Comparison of ENCODE assay signal across 17 cellular contexts in genomic region chr15:52031542-52031941, GRCh38. TPM values are rescaled to one million over a fixed set of nuclear protein-coding genes. Genes with fewer than 3 reads are reported as not detected.
DNase-seq lines count a peak whose midpoint lies in the region; ATAC-seq and TF ChIP-seq lines count a peak whose summit lies in the region.
"Had no signal": no experiment of that assay in that cellular context is flagged by ENCODE, and none has a peak within 500 bp of the region (broad histone marks: within the 10 kb centered on the region; RNA-seq: fewer than 3 reads in every experiment).

No MANE protein-coding gene starts in this region.

- H3K9me2 ChIP-seq in hepatocyte (replicated peaks; ENCODE audit: insufficient read depth) = no peaks in the 10 kb centered on the region

- in situ Hi-C loops in transverse colon (cut with MboI; ENCODE audit: low pct_ligation_motif_present in 1 of 4, low pct_unique_long_range_greater_than_20kb in 1 of 4, low sequenced_read_pairs in 3 of 4) = loop anchor here in 1 of 4 donors (25.0 kb wide), 1 partner anchor 94 kb away; no protein-coding TSS in a partner anchor

- peaks cover 6% of the 10 kb centered on the region for H3K9me3 ChIP-seq in hepatocyte (ENCODE audit: low read depth)
- peaks cover 3 to 6% of the 10 kb centered on the region in 2 donors for H3K9me3 ChIP-seq in transverse colon

- TF ChIP-seq EP300 in transverse colon (IDR thresholded peaks at IDR 0.05; ENCODE audit: low read depth) = no peak

- H3K4me1 ChIP-seq in hepatocyte (ENCODE audit: insufficient read depth) = no peaks in the 10 kb centered on the region
- peaks cover 0 to 30% (median 2%) of the 10 kb centered on the region in 4 donors for H3K4me1 ChIP-seq in transverse colon

- no peak overlapping the region for H3K4me3 Mint-ChIP-seq in activated naive CD8-positive, alpha-beta T cell treated with anti-CD3 and anti-CD28 coated beads, Interleukin-2, amount 50 U/mL, for 24 hours
- H3K4me3 Mint-ChIP-seq in activated naive CD8-positive, alpha-beta T cell treated with anti-CD3 and anti-CD28 coated beads for 36 hours = no peak overlapping the region
- no peak overlapping the region for H3K4me3 Mint-ChIP-seq in WTC11
- H3K4me3 Mint-ChIP-seq: neural crest cell had no signal

- H3K27me3 ChIP-seq in hepatocyte = no peaks in the 10 kb centered on the region
- no peaks in the 10 kb centered on the region for H3K27me3 ChIP-seq in transverse colon

- H3K36me3 ChIP-seq in hepatocyte (replicated peaks; ENCODE audit: insufficient read depth, low read depth) (peaks cover 6% of the 10 kb centered on the region), transverse colon (peaks cover 0 to 18% (median 0%) of the 10 kb centered on the region in 4 donors)

- intact Hi-C loops in transverse colon (cut with DNase I; ENCODE audit: low total_unique reads) = no loop called here

- H3K9me3 Mint-ChIP-seq in activated naive CD8-positive, alpha-beta T cell treated with anti-CD3 and anti-CD28 coated beads, Interleukin-2, amount 50 U/mL, for 24 hours = peaks cover 15% of the 10 kb centered on the region
- peaks cover 6% of the 10 kb centered on the region for H3K9me3 Mint-ChIP-seq in activated naive CD8-positive, alpha-beta T cell treated with anti-CD3 and anti-CD28 coated beads for 36 hours
- H3K9me3 Mint-ChIP-seq in WTC11 = no peaks in the 10 kb centered on the region

- no peaks in the 10 kb centered on the region for H3K27me3 Mint-ChIP-seq in activated naive CD8-positive, alpha-beta T cell treated with anti-CD3 and anti-CD28 coated beads, Interleukin-2, amount 50 U/mL, for 24 hours
- no peaks in the 10 kb centered on the region for H3K27me3 Mint-ChIP-seq in activated naive CD8-positive, alpha-beta T cell treated with anti-CD3 and anti-CD28 coated beads for 36 hours
- no peaks in the 10 kb centered on the region for H3K27me3 Mint-ChIP-seq in WTC11 (ENCODE audit: low read depth)

- H3K79me2 ChIP-seq in hepatocyte = peaks cover 100% of the 10 kb centered on the region

- CTCF ChIA-PET in WTC11 (lab: Charles Lee) = no interaction called here

- no peak for TF ChIP-seq POLR2A in transverse colon (IDR thresholded peaks at IDR 0.05)

- no peak overlapping the region for H3K27ac Mint-ChIP-seq in activated naive CD8-positive, alpha-beta T cell treated with anti-CD3 and anti-CD28 coated beads, Interleukin-2, amount 50 U/mL, for 24 hours
- H3K27ac Mint-ChIP-seq in activated naive CD8-positive, alpha-beta T cell treated with anti-CD3 and anti-CD28 coated beads for 36 hours = no peak overlapping the region
- H3K27ac Mint-ChIP-seq in WTC11 = no peak overlapping the region

- peaks cover 26% of the 10 kb centered on the region for H3K4me1 Mint-ChIP-seq in activated naive CD8-positive, alpha-beta T cell treated with anti-CD3 and anti-CD28 coated beads, Interleukin-2, amount 50 U/mL, for 24 hours
- H3K4me1 Mint-ChIP-seq in activated naive CD8-positive, alpha-beta T cell treated with anti-CD3 and anti-CD28 coated beads for 36 hours = peaks cover 17% of the 10 kb centered on the region
- H3K4me1 Mint-ChIP-seq in WTC11 = peaks cover 34% of the 10 kb centered on the region

- no peak overlapping the region for H3K4me2 ChIP-seq in hepatocyte

- H3K36me3 Mint-ChIP-seq in activated naive CD8-positive, alpha-beta T cell treated with anti-CD3 and anti-CD28 coated beads, Interleukin-2, amount 50 U/mL, for 24 hours (ENCODE audit: low read depth) = peaks cover 42% of the 10 kb centered on the region
- peaks cover 50% of the 10 kb centered on the region for H3K36me3 Mint-ChIP-seq in activated naive CD8-positive, alpha-beta T cell treated with anti-CD3 and anti-CD28 coated beads for 36 hours
- H3K36me3 Mint-ChIP-seq in WTC11 = peaks cover 22% of the 10 kb centered on the region

- no peak overlapping the region for H3K27ac ChIP-seq in hepatocyte
- peak overlapping the region in 1 of 4 donors; percentile 32 for H3K27ac ChIP-seq in transverse colon

- no peak overlapping the region for H2AFZ ChIP-seq in hepatocyte

- WGBS in hepatocyte (ENCODE audit: low lambda C conversion rate, missing lambda C conversion rate) = 97% methylated on average over 7 of the region's 7 CpGs
- 80 to 87% methylated on average over 7 of the region's 7 CpGs for WGBS in transverse colon (ENCODE audit: low coverage in 1 of 2), 2 donors

- H3K4me3 ChIP-seq in hepatocyte (no peak overlapping the region), transverse colon (no peak overlapping the region)

- DNase-seq in activated naive CD8-positive, alpha-beta T cell treated with anti-CD3 and anti-CD28 coated beads, Interleukin-2, amount 50 U/mL, for 24 hours = no peak
- DNase-seq in activated naive CD8-positive, alpha-beta T cell treated with anti-CD3 and anti-CD28 coated beads for 36 hours = no peak
- peak; percentile 72 for DNase-seq in amniotic epithelial cell (ENCODE audit: low read depth)
- DNase-seq in hepatocyte (ENCODE audit: low spot score) = peak; percentile 28
- peak; percentile 36 for DNase-seq in transverse colon
- DNase-seq in WTC11 (ENCODE audit: low spot score) = no peak
- DNase-seq: ACHN; activated naive CD4-positive, alpha-beta T cell; anterior cingulate cortex; C1 segment of cervical spinal cord; cerebellar nuclear complex; effector memory CD4-positive, alpha-beta T cell; NCI-H1694 treated with DMSO at 0.1 percent for 48 hours; substantia nigra had no signal

- POLR2A ChIA-PET in WTC11 (lab: Charles Lee) = no interaction called here

- TF ChIP-seq CTCF in hepatocyte (IDR thresholded peaks at IDR 0.05; ENCODE audit: poor library complexity) (no peak), transverse colon (IDR thresholded peaks at IDR 0.05) (no peak), WTC11 (IDR thresholded peaks at IDR 0.05) (no peak)

- peak; percentile 65 for ATAC-seq in activated naive CD8-positive, alpha-beta T cell treated with anti-CD3 and anti-CD28 coated beads, Interleukin-2, amount 50 U/mL, for 24 hours
- no peak for ATAC-seq in GM21381 (IDR thresholded peaks at IDR 0.05; ENCODE audit: unreplicated experiment)
- ATAC-seq in GM21528 (IDR thresholded peaks at IDR 0.05; ENCODE audit: low FRiP score, unreplicated experiment) = no peak
- ATAC-seq in WTC11 = no peak

- H4K20me1 ChIP-seq in hepatocyte (ENCODE audit: insufficient read depth, poor library complexity, severe bottlenecking) = peaks cover 78% of the 10 kb centered on the region

TF ChIP-seq in WTC11, 78 proteins besides CTCF, POLR2A, EP300 and RAD21 (continues in another document):
- TF ChIP-seq NFYB (CRISPR knock-in tag; conservative IDR thresholded peaks at IDR 0.05; ENCODE audit: low read depth) (no peak), NFE2L1 (CRISPR knock-in tag; IDR thresholded peaks at IDR 0.05) (no peak), GRHL2 (CRISPR knock-in tag; IDR thresholded peaks at IDR 0.05; ENCODE audit: insufficient replicate concordance, severe bottlenecking) (no peak), FOXJ3 (CRISPR knock-in tag; IDR thresholded peaks at IDR 0.05; ENCODE audit: borderline replicate concordance) (no peak), MAX (CRISPR knock-in tag; IDR thresholded peaks at IDR 0.05) (no peak), NR3C1 (CRISPR knock-in tag; conservative IDR thresholded peaks at IDR 0.05; ENCODE audit: low read depth) (no peak), ERG (CRISPR knock-in tag; IDR thresholded peaks at IDR 0.05) (no peak), ZNF423 (CRISPR knock-in tag; IDR thresholded peaks at IDR 0.05) (no peak), PREB (CRISPR knock-in tag; IDR thresholded peaks at IDR 0.05; ENCODE audit: borderline replicate concordance) (no peak)

RNA-seq across cellular contexts. Expression of gene MAPK6, which starts 12.5 kb away (rescaled TPM):
- 10 to 100 TPM; 52.6 to 53.5 TPM for total RNA-seq in activated naive CD8-positive, alpha-beta T cell treated with anti-CD3 and anti-CD28 coated beads for 36 hours
- total RNA-seq in hepatocyte = 114 and 123 TPM in 2 replicates
- polyA plus RNA-seq in hepatocyte = 27.6 and 37.8 TPM in 2 replicates
- 10 to 100 TPM; 30.3 to 69.4 (median 42.0) TPM for total RNA-seq in transverse colon
- total RNA-seq in WTC11 (2021) = 82.2 to 95.1 TPM (median 83.2 TPM) in 3 replicates

RNA-seq across cellular contexts. Expression of gene LEO1, which starts 60.0 kb away (rescaled TPM):
- total RNA-seq in activated naive CD8-positive, alpha-beta T cell treated with anti-CD3 and anti-CD28 coated beads for 36 hours = 10 to 100 TPM; 31.8 to 32.2 TPM
- 25.2 and 26.2 TPM in 2 replicates for total RNA-seq in hepatocyte
- 23.9 and 25.1 TPM in 2 replicates for polyA plus RNA-seq in hepatocyte
- total RNA-seq in transverse colon = 10 to 100 TPM; 27.2 to 38.2 (median 30.9) TPM
- 24.9 to 28.4 TPM (median 25.0 TPM) in 3 replicates for total RNA-seq in WTC11 (2021)

Comparison
In these comparisons a context has a peak if more than half of its experiments do, and no peak if none do; other contexts are left out.
1. DNase-seq: peak in amniotic epithelial cell (single experiment), hepatocyte (single experiment) and transverse colon (single experiment); none in activated naive CD8-positive, alpha-beta T cell treated with anti-CD3 and anti-CD28 coated beads, Interleukin-2, amount 50 U/mL, for 24 hours (single experiment), activated naive CD8-positive, alpha-beta T cell treated with anti-CD3 and anti-CD28 coated beads for 36 hours (single experiment) and WTC11 (single experiment).